In genomic region chr14:76695263-76695920, GRCh38 we compare ENCODE assay signal across 15 cellular contexts.
DNase-seq lines count a peak whose midpoint lies in the region; ATAC-seq and TF ChIP-seq lines count a peak whose summit lies in the region.
"Had no signal": no experiment of that assay in that cellular context is flagged by ENCODE, and none has a peak within 500 bp of the region (broad histone marks: within the 10 kb centered on the region; RNA-seq: fewer than 3 reads in every experiment).

No MANE protein-coding gene starts in this region.

- H4K5ac ChIP-seq in mesendoderm (ENCODE audit: low read length): no peak overlapping the region

- H3K4me3 Mint-ChIP-seq in activated T-cell treated with anti-CD3 and anti-CD28 coated beads, Interleukin-2, amount 50 U/mL, for 24 hours: no peak overlapping the region
- no peak overlapping the region for H3K4me3 Mint-ChIP-seq in activated T-cell treated with anti-CD3 and anti-CD28 coated beads, Interleukin-2, amount 50 U/mL, for 72 hours
- no peak overlapping the region for H3K4me3 Mint-ChIP-seq in endodermal cell
- H3K4me3 Mint-ChIP-seq: B cell; CD4-positive, alpha-beta T cell; GM23338; H9 had no signal

- H2BK120ac ChIP-seq in mesendoderm (ENCODE audit: low read depth, low read length): no peak overlapping the region

- H3K56ac ChIP-seq in mesendoderm (ENCODE audit: low read length): peak overlapping the region; percentile 75

- no peak overlapping the region for H3K4me2 ChIP-seq in mesendoderm (ENCODE audit: low read length)
- H3K4me2 ChIP-seq: GM23338 had no signal

- ATAC-seq in activated T-cell treated with anti-CD3 and anti-CD28 coated beads, Interleukin-2, amount 50 U/mL, for 72 hours (replicated peaks in 1 of 2): no peak
- ATAC-seq in GM19324 (IDR thresholded peaks at IDR 0.05; ENCODE audit: low FRiP score, unreplicated experiment) (no peak), HG03342 (IDR thresholded peaks at IDR 0.05; ENCODE audit: unreplicated experiment) (no peak)
- ATAC-seq: GM23338 had no signal

- H3K27me3 Mint-ChIP-seq in activated T-cell treated with anti-CD3 and anti-CD28 coated beads, Interleukin-2, amount 50 U/mL, for 24 hours: peaks cover under 1% of the 10 kb centered on the region
- no peaks in the 10 kb centered on the region for H3K27me3 Mint-ChIP-seq in activated T-cell treated with anti-CD3 and anti-CD28 coated beads, Interleukin-2, amount 50 U/mL, for 72 hours (ENCODE audit: low read depth)
- H3K27me3 Mint-ChIP-seq in endodermal cell (ENCODE audit: insufficient read depth): no peaks in the 10 kb centered on the region

- H3K23ac ChIP-seq in mesendoderm (ENCODE audit: low read length): no peak overlapping the region

- in situ Hi-C loops in GM13977 (cut with MboI; ENCODE audit: low pct_unique_long_range_greater_than_20kb, low sequenced_read_pairs, unreplicated experiment): no loop called here

- no peak overlapping the region for H3K27ac Mint-ChIP-seq in activated T-cell treated with anti-CD3 and anti-CD28 coated beads, Interleukin-2, amount 50 U/mL, for 24 hours
- no peak overlapping the region for H3K27ac Mint-ChIP-seq in activated T-cell treated with anti-CD3 and anti-CD28 coated beads, Interleukin-2, amount 50 U/mL, for 72 hours
- peak overlapping the region; percentile 97 for H3K27ac Mint-ChIP-seq in endodermal cell
- H3K27ac Mint-ChIP-seq: B cell; CD4-positive, alpha-beta T cell; GM23338 had no signal

- no peak overlapping the region for H2BK15ac ChIP-seq in mesendoderm (replicated peaks; ENCODE audit: low read depth)

- 85 to 88% methylated on average over 9 to 10 of the region's 10 CpGs for WGBS in endodermal cell (ENCODE audit: insufficient coverage in 1 of 2, insufficient read length in 1 of 2), 2 experiments
- no CpG with 5 or more reads among the region's 10 CpGs for WGBS in mesendoderm (ENCODE audit: extremely low coverage, insufficient coverage, low lambda C conversion rate)
- WGBS in testis, 2 donors: 87 to 96% methylated on average over 9 to 10 of the region's 10 CpGs

- no peak overlapping the region for H2AK5ac ChIP-seq in mesendoderm (ENCODE audit: low read length)

- no peaks in the 10 kb centered on the region for H3K27me3 ChIP-seq in endodermal cell (ENCODE audit: control insufficient read depth, insufficient read depth, low read length, poor library complexity, severe bottlenecking)
- H3K27me3 ChIP-seq in mesendoderm (ENCODE audit: insufficient read depth, low read length, poor library complexity): no peaks in the 10 kb centered on the region
- no peaks in the 10 kb centered on the region for H3K27me3 ChIP-seq in testis

- H4K8ac ChIP-seq in mesendoderm (ENCODE audit: low read depth, low read length): no peak overlapping the region

- no peaks in the 10 kb centered on the region for H3K4me1 Mint-ChIP-seq in activated T-cell treated with anti-CD3 and anti-CD28 coated beads, Interleukin-2, amount 50 U/mL, for 24 hours (ENCODE audit: low read depth)
- H3K4me1 Mint-ChIP-seq in activated T-cell treated with anti-CD3 and anti-CD28 coated beads, Interleukin-2, amount 50 U/mL, for 72 hours (ENCODE audit: low read depth): no peaks in the 10 kb centered on the region
- peaks cover 25% of the 10 kb centered on the region for H3K4me1 Mint-ChIP-seq in endodermal cell
- H3K4me1 Mint-ChIP-seq: B cell, GM23338, H9 had no signal

- H3K9ac ChIP-seq in endodermal cell (ENCODE audit: extremely low read depth, low read length, poor library complexity, severe bottlenecking): peak overlapping the region; percentile 79
- no peak overlapping the region for H3K9ac ChIP-seq in mesendoderm (ENCODE audit: low read length)

- no peaks in the 10 kb centered on the region for H3K9me3 Mint-ChIP-seq in activated T-cell treated with anti-CD3 and anti-CD28 coated beads, Interleukin-2, amount 50 U/mL, for 24 hours
- no peaks in the 10 kb centered on the region for H3K9me3 Mint-ChIP-seq in activated T-cell treated with anti-CD3 and anti-CD28 coated beads, Interleukin-2, amount 50 U/mL, for 72 hours
- H3K9me3 Mint-ChIP-seq in endodermal cell: no peaks in the 10 kb centered on the region
- H3K9me3 Mint-ChIP-seq: CD4-positive, alpha-beta T cell; GM23338; H9 had no signal

- peak overlapping the region; percentile 0 for H3K27ac ChIP-seq in endodermal cell (ENCODE audit: low read depth, low read length)
- peak overlapping the region; percentile 33 for H3K27ac ChIP-seq in mesendoderm (ENCODE audit: low read depth, low read length)
- H3K27ac ChIP-seq in testis: no peak overlapping the region

- no peak overlapping the region for H3K4ac ChIP-seq in mesendoderm (ENCODE audit: low read depth, low read length)

- TF ChIP-seq POLR2A in testis (IDR thresholded peaks at IDR 0.05): no peak

- intact Hi-C loops in testis (cut with DNase I; ENCODE audit: low total_unique reads): no loop called here

- H2BK5ac ChIP-seq in mesendoderm (ENCODE audit: low read length): peak overlapping the region; percentile 76

- no peaks in the 10 kb centered on the region for H3K79me1 ChIP-seq in mesendoderm (ENCODE audit: low read length)

- no peaks in the 10 kb centered on the region for H3K36me3 Mint-ChIP-seq in activated T-cell treated with anti-CD3 and anti-CD28 coated beads, Interleukin-2, amount 50 U/mL, for 24 hours (ENCODE audit: low read depth)
- no peaks in the 10 kb centered on the region for H3K36me3 Mint-ChIP-seq in activated T-cell treated with anti-CD3 and anti-CD28 coated beads, Interleukin-2, amount 50 U/mL, for 72 hours (ENCODE audit: insufficient read depth in 2 of 2)
- peaks cover 1% of the 10 kb centered on the region for H3K36me3 Mint-ChIP-seq in endodermal cell (ENCODE audit: low read depth)

- no peaks in the 10 kb centered on the region for H3K79me2 ChIP-seq in mesendoderm (ENCODE audit: control insufficient read depth, insufficient read depth, low read length)

- TF ChIP-seq CTCF in endodermal cell (conservative IDR thresholded peaks at IDR 0.05): no peak
- no peak for TF ChIP-seq CTCF in testis (IDR thresholded peaks at IDR 0.05)
- TF ChIP-seq CTCF in GM13977 (IDR thresholded peaks at IDR 0.05; ENCODE audit: extremely low read depth, insufficient read depth, missing control alignments): no peak

- H3K18ac ChIP-seq in mesendoderm (ENCODE audit: low read length): no peak overlapping the region

- H3K4me1 ChIP-seq in endodermal cell (ENCODE audit: control insufficient read depth, insufficient read depth, low read length) (peaks cover 16% of the 10 kb centered on the region), mesendoderm (ENCODE audit: control insufficient read depth, low read depth, low read length) (peaks cover 10% of the 10 kb centered on the region), testis (peaks cover 25% of the 10 kb centered on the region)

- peak; percentile 6 for DNase-seq in activated T-cell treated with anti-CD3 and anti-CD28 coated beads, Interleukin-2, amount 50 U/mL, for 24 hours
- no peak for DNase-seq in activated T-cell treated with anti-CD3 and anti-CD28 coated beads, Interleukin-2, amount 50 U/mL, for 72 hours
- DNase-seq in endodermal cell (peak; percentile 78), mesendoderm (peak; percentile 96), testis (peak; percentile 12), GM13977 (ENCODE audit: low spot score) (no peak)
- DNase-seq: C1 segment of cervical spinal cord; Calu3; CD4-positive, alpha-beta T cell; DMS 273 treated with DMSO at 0.1 percent for 48 hours; H9 had no signal

- H3K36me3 ChIP-seq in endodermal cell (ENCODE audit: control insufficient read depth, insufficient read depth, low read length): no peaks in the 10 kb centered on the region
- H3K36me3 ChIP-seq in mesendoderm (ENCODE audit: control insufficient read depth, insufficient read depth, low read length): no peaks in the 10 kb centered on the region
- H3K36me3 ChIP-seq in testis (ENCODE audit: low read depth, missing control alignments): no peaks in the 10 kb centered on the region

- H3K4me3 ChIP-seq in endodermal cell (ENCODE audit: low read length) (peak overlapping the region; percentile 59), mesendoderm (ENCODE audit: low read length) (no peak overlapping the region), testis (no peak overlapping the region)
- H3K4me3 ChIP-seq: GM23338 had no signal

- H3K9me3 ChIP-seq in endodermal cell (ENCODE audit: control insufficient read depth, low read length) (no peaks in the 10 kb centered on the region), testis (no peaks in the 10 kb centered on the region)

Comparison
In these comparisons a context has a peak if more than half of its experiments do, and no peak if none do; other contexts are left out.
1. DNase-seq: peak in activated T-cell treated with anti-CD3 and anti-CD28 coated beads, Interleukin-2, amount 50 U/mL, for 24 hours (single experiment), endodermal cell (single experiment), mesendoderm (single experiment) and testis (single experiment); none in activated T-cell treated with anti-CD3 and anti-CD28 coated beads, Interleukin-2, amount 50 U/mL, for 72 hours (0 of 2) and GM13977 (single experiment).
2. H3K27ac ChIP-seq: peak in endodermal cell (single experiment) and mesendoderm (single experiment); none in testis (0 of 2).